8 cellular contexts compared by ENCODE assay signal in genomic region chr6:35919085-35919826, GRCh38. TPM values are rescaled to one million over a fixed set of nuclear protein-coding genes. Genes with fewer than 3 reads are reported as not detected.
DNase-seq lines count a peak whose midpoint lies in the region; ATAC-seq, FAIRE-seq and TF ChIP-seq lines count a peak whose summit lies in the region.

No MANE protein-coding gene starts in this region.

- TF ChIP-seq CTCF in AG04449 (IDR thresholded peaks at IDR 0.05; ENCODE audit: insufficient read depth, low read length, missing control alignments) (no peak), body of pancreas (IDR thresholded peaks at IDR 0.05) (no peak), HepG2 (CRISPR knock-in tag; IDR thresholded peaks at IDR 0.05) (no peak), transverse colon (IDR thresholded peaks at IDR 0.05) (no peak)

- no peak for FAIRE-seq in HepG2 (lab: Jason Lieb, UNC)

- CTCF ChIA-PET in AG04449 (lab: Yijun Ruan, JAX), result no interaction called here
- CTCF ChIA-PET in HepG2 (lab: Yijun Ruan, JAX; ENCODE audit: low intra/inter-chr PET ratio, low total read pairs), result no interaction called here

- DNase-seq in AG04449 (ENCODE audit: low read depth, low spot score), result no peak
- DNase-seq in NCI-H526 treated with DMSO at 0.1 percent for 48 hours (lab: John Stamatoyannopoulos, UW), result peak; percentile 34
- peak in 1 of 4 donors; percentile 7 for DNase-seq in body of pancreas
- DNase-seq in HepG2 (ENCODE audit: low spot score), result peak; percentile 75
- no peak for DNase-seq in transverse colon
- DNase-seq in kidney glomerular epithelial cell (lab: John Stamatoyannopoulos, UW), result no peak

- H4K20me1 ChIP-seq in HepG2 (ENCODE audit: insufficient read depth, low read length), result peaks cover 32% of the 10 kb centered on the region

- H3K4me3 ChIP-seq in AG04449 (ENCODE audit: low read depth, low read length), result peak overlapping the region; percentile 76
- H3K4me3 ChIP-seq in body of pancreas, result peak overlapping the region; percentile 7 to 47
- H3K4me3 ChIP-seq in HepG2 (replicated peaks in 1 of 3; ENCODE audit: insufficient read depth in 1 of 3, low read depth in 2 of 3, low read length in 3 of 3), result peak overlapping the region; percentile 72 to 93 (median 84)
- peak overlapping the region in 3 of 4 donors; percentile 94 to 98 (median 98) for H3K4me3 ChIP-seq in transverse colon

- 9 to 11% methylated on average over 9 of the region's 9 CpGs for WGBS in body of pancreas, 2 donors
- 5% methylated on average over 9 of the region's 9 CpGs for WGBS in HepG2 (ENCODE audit: low lambda C conversion rate)
- 14 to 17% methylated on average over 5 to 9 of the region's 9 CpGs for WGBS in transverse colon (ENCODE audit: low coverage in 1 of 2), 2 donors

- ATAC-seq in GM18909 (IDR thresholded peaks at IDR 0.05; ENCODE audit: poor library complexity, unreplicated experiment), result peak; percentile 8
- peak; percentile 28 for ATAC-seq in body of pancreas
- peak; percentile 7; the same call in 2 of the 3 replicates for ATAC-seq in HepG2
- no peak for ATAC-seq in GM18505 (IDR thresholded peaks at IDR 0.05; ENCODE audit: unreplicated experiment)

- POLR2A ChIA-PET in AG04449 (lab: Yijun Ruan, JAX), result interaction anchor here (1.1 kb wide), 1 partner anchor 108 kb away, joined by 3 read pairs; the partner anchor contains the start of gene MAPK14
- POLR2A ChIA-PET in HepG2 (lab: Yijun Ruan, JAX), result no interaction called here

- TF ChIP-seq EP300 in HepG2 (IDR thresholded peaks at IDR 0.05; ENCODE audit: low read depth in 2 of 2, low read length in 2 of 2), result no peak
- TF ChIP-seq EP300 in HepG2 (CRISPR knock-in tag; IDR thresholded peaks at IDR 0.05; ENCODE audit: borderline replicate concordance), result no peak
- no peak for TF ChIP-seq EP300 in transverse colon (IDR thresholded peaks at IDR 0.05; ENCODE audit: low read depth)

- peaks cover 66% of the 10 kb centered on the region for H3K79me2 ChIP-seq in HepG2 (ENCODE audit: insufficient read depth, low read length)

- H3K27ac ChIP-seq in body of pancreas (peak overlapping the region; percentile 71 to 86 (median 80)), HepG2 (ENCODE audit: extremely low read length, insufficient read depth, low read length) (peak overlapping the region; percentile 80), transverse colon (peak overlapping the region; percentile 88 to 96 (median 92))

- no peak for TF ChIP-seq RAD21 in HepG2 (CRISPR knock-in tag; IDR thresholded peaks at IDR 0.05)

- peak overlapping the region; percentile 97 for H3K4me2 ChIP-seq in HepG2 (ENCODE audit: low read depth, low read length)

- intact Hi-C loops in body of pancreas (cut with DNase I) (no loop called here), HepG2 (cut with micrococcal nuclease; ENCODE audit: unreplicated experiment) (no loop called here), transverse colon (cut with DNase I; ENCODE audit: low total_unique reads) (no loop called here)

- TF ChIP-seq POLR2A in body of pancreas (IDR thresholded peaks at IDR 0.05), result no peak
- TF ChIP-seq POLR2A in HepG2 (IDR thresholded peaks at IDR 0.05; ENCODE audit: insufficient read depth in 1 of 2, low read depth in 2 of 2, low read length in 2 of 2), result peak in 1 of 2 experiments; percentile 45; a peak in 1 of 4 replicates
- no peak for TF ChIP-seq POLR2A in transverse colon (IDR thresholded peaks at IDR 0.05)
- no peak for TF ChIP-seq POLR2A in GM18505 (IDR thresholded peaks at IDR 0.05; ENCODE audit: borderline replicate concordance, extremely low read depth, insufficient read depth, insufficient read length)

- H2AFZ ChIP-seq in HepG2 (ENCODE audit: low read length), result no peak overlapping the region

- H3K9me3 ChIP-seq in body of pancreas (no peaks in the 10 kb centered on the region), HepG2 (ENCODE audit: low read length) (no peaks in the 10 kb centered on the region), transverse colon (no peaks in the 10 kb centered on the region)

- peak overlapping the region; percentile 98 for H3K9ac ChIP-seq in HepG2 (ENCODE audit: insufficient read depth, low read depth, low read length)

- H3K36me3 ChIP-seq in body of pancreas (replicated peaks in 1 of 2; ENCODE audit: insufficient read depth in 1 of 2, low read depth in 2 of 2), result peaks cover 0 to 1% of the 10 kb centered on the region in 2 donors
- H3K36me3 ChIP-seq in HepG2 (replicated peaks in 1 of 2; ENCODE audit: control insufficient read depth in 1 of 2, insufficient read depth in 2 of 2, low read length in 2 of 2), result peaks cover 4 to 22% of the 10 kb centered on the region in 2 experiments; a peak in 4 of 5 replicates
- H3K36me3 ChIP-seq in transverse colon, result peaks cover 0 to 11% (median 0%) of the 10 kb centered on the region in 4 donors

- BruUV-seq in HepG2 (replicated peaks; lab: Mats Ljungman, UMichigan), result TSS peak; percentile 54

- H3K4me1 ChIP-seq in body of pancreas (peaks cover 40% of the 10 kb centered on the region), HepG2 (ENCODE audit: insufficient read depth, low read length) (peaks cover 56% of the 10 kb centered on the region), transverse colon (peaks cover 7 to 47% (median 37%) of the 10 kb centered on the region in 4 donors)

- in situ Hi-C loops in HepG2 (cut with HindIII; ENCODE audit: extremely low pct_ligation_motif_present, low pct_unique_long_range_greater_than_20kb), result no loop called here
- in situ Hi-C loops in transverse colon (cut with MboI; ENCODE audit: low pct_ligation_motif_present in 1 of 4, low pct_unique_long_range_greater_than_20kb in 1 of 4, low sequenced_read_pairs in 3 of 4), result no loop called here

- no peaks in the 10 kb centered on the region for H3K27me3 ChIP-seq in body of pancreas
- no peaks in the 10 kb centered on the region; a peak in 1 of 5 replicates for H3K27me3 ChIP-seq in HepG2 (ENCODE audit: control insufficient read depth in 1 of 2, insufficient read depth in 2 of 2, low read length in 2 of 2)
- H3K27me3 ChIP-seq in transverse colon, result no peaks in the 10 kb centered on the region

TF ChIP-seq in HepG2, 621 proteins besides CTCF, POLR2A, EP300 and RAD21 (continues in another document):
- no peak for TF ChIP-seq ZSCAN20 (CRISPR knock-in tag; IDR thresholded peaks at IDR 0.05; ENCODE audit: borderline replicate concordance)
- 0 out of 2 replicates have a peak, but pooled peaks have one; percentile 10 for TF ChIP-seq SOX5 (CRISPR knock-in tag; IDR thresholded peaks at IDR 0.05; ENCODE audit: borderline replicate concordance)
- TF ChIP-seq, protein P1, sequence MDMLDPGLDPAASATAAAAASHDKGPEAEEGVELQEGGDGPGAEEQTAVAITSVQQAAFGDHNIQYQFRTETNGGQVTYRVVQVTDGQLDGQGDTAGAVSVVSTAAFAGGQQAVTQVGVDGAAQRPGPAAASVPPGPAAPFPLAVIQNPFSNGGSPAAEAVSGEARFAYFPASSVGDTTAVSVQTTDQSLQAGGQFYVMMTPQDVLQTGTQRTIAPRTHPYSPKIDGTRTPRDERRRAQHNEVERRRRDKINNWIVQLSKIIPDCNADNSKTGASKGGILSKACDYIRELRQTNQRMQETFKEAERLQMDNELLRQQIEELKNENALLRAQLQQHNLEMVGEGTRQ (IDR thresholded peaks at IDR 0.05; ENCODE audit: low read depth, low read length), result no peak
- TF ChIP-seq, protein P1 (CRISPR knock-in tag; IDR thresholded peaks at IDR 0.05; ENCODE audit: borderline replicate concordance), result no peak
- no peak; the same call in 1 of the 2 replicates for TF ChIP-seq FOXA1 (IDR thresholded peaks at IDR 0.05)
- TF ChIP-seq FOXA1 (CRISPR knock-in tag; IDR thresholded peaks at IDR 0.05), result 0 out of 2 replicates have a peak, but pooled peaks have one; percentile 25
- TF ChIP-seq KMT2B (CRISPR knock-in tag; IDR thresholded peaks at IDR 0.05), result no peak
- no peak for TF ChIP-seq REXO4 (CRISPR knock-in tag; IDR thresholded peaks at IDR 0.05; ENCODE audit: borderline replicate concordance)
- TF ChIP-seq MED1 (CRISPR knock-in tag; IDR thresholded peaks at IDR 0.05), result no peak
- no peak for TF ChIP-seq SMAD1 (CRISPR knock-in tag; IDR thresholded peaks at IDR 0.05; ENCODE audit: borderline replicate concordance, low read depth)

RNA-seq across cellular contexts. Expression of gene SRPK1, which starts 1.6 kb away (rescaled TPM):
- total RNA-seq in body of pancreas (10 to 100 TPM; 30.4 to 80.4 TPM), HepG2 (2016; rRNA removed; fragmentation: Illumina TruSeq; extraction: Trizol) (142 and 184 TPM in 2 replicates), transverse colon (100 to 1,000 TPM; 107 to 155 (median 110) TPM)
- 27.0 and 30.7 TPM in 2 replicates for total RNA-seq in HepG2 (2016; cell fraction: cytosol; rRNA removed; fragmentation: Illumina TruSeq; extraction: Trizol; ENCODE audit: low read depth)
- 139 and 172 TPM in 2 replicates for total RNA-seq in HepG2 (2016; cell fraction: insoluble cytoplasmic fraction; rRNA removed; fragmentation: Illumina TruSeq; extraction: Trizol)
- total RNA-seq in HepG2 (2016; cell fraction: membrane; rRNA removed; fragmentation: Illumina TruSeq; extraction: Trizol), result 53.8 and 63.2 TPM in 2 replicates
- total RNA-seq in HepG2 (2016; cell fraction: nucleus; rRNA removed; fragmentation: Illumina TruSeq; extraction: Trizol), result 163 and 181 TPM in 2 replicates
- 50.6 and 56.4 TPM in 2 replicates for polyA plus RNA-seq in HepG2 (2011; rRNA removed)
- polyA plus RNA-seq in HepG2 (2011; cell fraction: cytosol; rRNA removed), result 22.5 and 36.0 TPM in 2 replicates
- polyA plus RNA-seq in HepG2 (2011; cell fraction: nucleus; rRNA removed), result 66.5 and 79.9 TPM in 2 replicates
- polyA plus RNA-seq in HepG2 (2012), result 57.5 and 57.8 TPM in 2 replicates
- polyA plus RNA-seq in HepG2 (2016; cell fraction: cytosol; fragmentation: Illumina TruSeq; extraction: Trizol; ENCODE audit: low read depth), result 7.4 and 8.0 TPM in 2 replicates
- polyA plus RNA-seq in HepG2 (2016; cell fraction: insoluble cytoplasmic fraction; fragmentation: Illumina TruSeq; extraction: Trizol; ENCODE audit: low read depth), result 125 and 129 TPM in 2 replicates
- 21.8 and 23.6 TPM in 2 replicates for polyA plus RNA-seq in HepG2 (2016; cell fraction: membrane; fragmentation: Illumina TruSeq; extraction: Trizol; ENCODE audit: low read depth)
- 173 and 179 TPM in 2 replicates for polyA plus RNA-seq in HepG2 (2016; cell fraction: nucleus; fragmentation: Illumina TruSeq; extraction: Trizol; ENCODE audit: insufficient read depth, low read depth)
- polyA minus RNA-seq in HepG2 (2011; rRNA and poly(A)+ RNA removed; ENCODE audit: low replicate concordance), result 76.8 and 87.1 TPM in 2 replicates
- polyA minus RNA-seq in HepG2 (2011; cell fraction: cytosol; rRNA and poly(A)+ RNA removed), result 63.8 and 80.5 TPM in 2 replicates
- polyA minus RNA-seq in HepG2 (2011; cell fraction: nucleus; rRNA and poly(A)+ RNA removed), result 233 and 277 TPM in 2 replicates

Comparison
In these comparisons a context has a peak if more than half of its experiments do, and no peak if none do; other contexts are left out.
1. DNase-seq: peak in NCI-H526 treated with DMSO at 0.1 percent for 48 hours (single experiment) and HepG2 (single experiment); none in AG04449 (single experiment), transverse colon (single experiment) and kidney glomerular epithelial cell (single experiment).
2. H3K4me3 ChIP-seq: peak in every context shown above with its lines; median percentile 98 in transverse colon; 84 in HepG2; 76 in AG04449; 27 in body of pancreas.
3. Peak in every context shown above with its lines, with median percentiles within 50 percentile points of each other: H3K27ac ChIP-seq.